In genomic region chr15:38642689-38643270, GRCh38 we compare ENCODE assay signal across 1 cellular context.
TF ChIP-seq lines count a peak whose summit lies in the region.

No MANE protein-coding gene starts in this region.

TF ChIP-seq in HepG2, 621 proteins besides CTCF, POLR2A, EP300 and RAD21:
- TF ChIP-seq ZNF501 (CRISPR knock-in tag; IDR thresholded peaks at IDR 0.05) (no peak), ZNF629 (CRISPR knock-in tag; conservative IDR thresholded peaks at IDR 0.05) (no peak), ZNF232 (CRISPR knock-in tag; IDR thresholded peaks at IDR 0.05; ENCODE audit: borderline replicate concordance) (no peak), ZNF746 (CRISPR knock-in tag; IDR thresholded peaks at IDR 0.05) (no peak), ZNF282 (IDR thresholded peaks at IDR 0.05; ENCODE audit: partially characterized antibody) (no peak), RBFOX2 (IDR thresholded peaks at IDR 0.05; ENCODE audit: low read depth, low read length) (no peak), ZNF546 (CRISPR knock-in tag; conservative IDR thresholded peaks at IDR 0.05) (no peak), KAT8 (CRISPR knock-in tag; IDR thresholded peaks at IDR 0.05) (no peak), CEBPG (CRISPR knock-in tag; IDR thresholded peaks at IDR 0.05) (no peak), ZMAT5 (CRISPR knock-in tag; IDR thresholded peaks at IDR 0.05; ENCODE audit: borderline replicate concordance, low read depth) (no peak)
TF ChIP-seq in HepG2: peak in this region for 0.
